Comparison of ENCODE assay signal across 1 cellular context in genomic region chr7:129875745-129876411, GRCh38.
TF ChIP-seq lines count a peak whose summit lies in the region.

No MANE protein-coding gene starts in this region.

TF ChIP-seq in HEK293, 187 proteins besides CTCF, POLR2A, EP300 and RAD21 (continued from another document):
- TF ChIP-seq, protein P1, sequence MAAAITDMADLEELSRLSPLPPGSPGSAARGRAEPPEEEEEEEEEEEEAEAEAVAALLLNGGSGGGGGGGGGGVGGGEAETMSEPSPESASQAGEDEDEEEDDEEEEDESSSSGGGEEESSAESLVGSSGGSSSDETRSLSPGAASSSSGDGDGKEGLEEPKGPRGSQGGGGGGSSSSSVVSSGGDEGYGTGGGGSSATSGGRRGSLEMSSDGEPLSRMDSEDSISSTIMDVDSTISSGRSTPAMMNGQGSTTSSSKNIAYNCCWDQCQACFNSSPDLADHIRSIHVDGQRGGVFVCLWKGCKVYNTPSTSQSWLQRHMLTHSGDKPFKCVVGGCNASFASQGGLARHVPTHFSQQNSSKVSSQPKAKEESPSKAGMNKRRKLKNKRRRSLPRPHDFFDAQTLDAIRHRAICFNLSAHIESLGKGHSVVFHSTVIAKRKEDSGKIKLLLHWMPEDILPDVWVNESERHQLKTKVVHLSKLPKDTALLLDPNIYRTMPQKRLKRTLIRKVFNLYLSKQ (tag by site-specific recombination; IDR thresholded peaks at IDR 0.05; ENCODE audit: borderline replicate concordance), result no peak
- peak; percentile 50; the same call in 1 of the 2 replicates for TF ChIP-seq PRDM1 (tag by site-specific recombination; IDR thresholded peaks at IDR 0.05)
- no peak for TF ChIP-seq ZNF266 (tag by site-specific recombination; IDR thresholded peaks at IDR 0.05; ENCODE audit: low read depth)
